In genomic region chr6:149963212-149963461, GRCh38 we compare ENCODE assay signal across 8 cellular contexts. TPM values are rescaled to one million over a fixed set of nuclear protein-coding genes. Genes with fewer than 3 reads are reported as not detected.
DNase-seq lines count a peak whose midpoint lies in the region; ATAC-seq lines count a peak whose summit lies in the region.

No MANE protein-coding gene starts in this region.

- ATAC-seq in GM18858 (IDR thresholded peaks at IDR 0.05; ENCODE audit: unreplicated experiment): no peak
- ATAC-seq in GM18907 (IDR thresholded peaks at IDR 0.05; ENCODE audit: unreplicated experiment): no peak

- H3K9me3 Mint-ChIP-seq in immature natural killer cell: peaks cover 0 to 2% (median 0%) of the 10 kb centered on the region in 6 donors

- peak overlapping the region in 3 of 6 donors; percentile 50 to 84 (median 60) for H3K27ac Mint-ChIP-seq in immature natural killer cell

- peaks cover 11% of the 10 kb centered on the region for H3K4me1 ChIP-seq in adipocyte (ENCODE audit: control insufficient read depth, insufficient read depth, low read length)

- peaks cover 50% of the 10 kb centered on the region for H3K27me3 ChIP-seq in adipocyte (replicated peaks; ENCODE audit: control insufficient read depth, insufficient read depth, low read length)

- peaks cover 26 to 29% of the 10 kb centered on the region in 2 donors for H3K4me1 Mint-ChIP-seq in immature natural killer cell

- peak overlapping the region; percentile 81 for H3K4me3 ChIP-seq in adipocyte (ENCODE audit: low read length)

- H3K27me3 Mint-ChIP-seq in immature natural killer cell (ENCODE audit: low read depth in 3 of 3): peaks cover 28 to 72% (median 39%) of the 10 kb centered on the region in 3 donors

- H3K9ac ChIP-seq in adipocyte (ENCODE audit: low read length): peak overlapping the region; percentile 70

- H3K9me3 ChIP-seq in adipocyte (ENCODE audit: control insufficient read depth, low read length): no peaks in the 10 kb centered on the region

- peak; percentile 29 for DNase-seq in CMK (ENCODE audit: low read depth)
- peak; percentile 24 for DNase-seq in HCEC 1CT
- DNase-seq in NCI-H69 (lab: John Stamatoyannopoulos, UW): peak; percentile 61
- peak; percentile 40 for DNase-seq in adipocyte (ENCODE audit: low read depth)
- DNase-seq in immature natural killer cell: no peak
- DNase-seq in stimulated activated naive CD4-positive, alpha-beta T cell treated with Interleukin-2 at 50 U/mL for 16 hours (lab: John Stamatoyannopoulos, UW): peak; percentile 61

- H3K36me3 ChIP-seq in adipocyte (ENCODE audit: control insufficient read depth, insufficient read depth, low read length, severe bottlenecking): no peaks in the 10 kb centered on the region

- H3K36me3 Mint-ChIP-seq in immature natural killer cell: peaks cover 0 to 2% (median 0%) of the 10 kb centered on the region in 3 donors

- peak overlapping the region; percentile 87 to 95 (median 92) for H3K4me3 Mint-ChIP-seq in immature natural killer cell

RNA-seq across cellular contexts. Expression of gene ULBP1, which starts 0.6 kb away (rescaled TPM):
- polyA plus RNA-seq in immature natural killer cell: not detected

RNA-seq across cellular contexts. Expression of gene ULBP2, which starts 21.3 kb away (rescaled TPM):
- polyA plus RNA-seq in immature natural killer cell: under 1 TPM in 2 of 3 donors, not detected in 1; 0.83 to 0.88 TPM

RNA-seq across cellular contexts. Expression of gene RAET1G, which starts 40.2 kb away (rescaled TPM):
- not detected for polyA plus RNA-seq in immature natural killer cell

Comparison
In these comparisons a context has a peak if more than half of its experiments do, and no peak if none do; other contexts are left out.
1. DNase-seq: peak in CMK (single experiment), HCEC 1CT (single experiment), NCI-H69 (single experiment), adipocyte (single experiment) and stimulated activated naive CD4-positive, alpha-beta T cell treated with Interleukin-2 at 50 U/mL for 16 hours (single experiment); none in immature natural killer cell (0 of 3).